In genomic region chr1:107572674-107573205, GRCh38 we compare ENCODE assay signal across 9 cellular contexts.
DNase-seq lines count a peak whose midpoint lies in the region; TF ChIP-seq lines count a peak whose summit lies in the region.
"Had no signal": no experiment of that assay in that cellular context is flagged by ENCODE, and none has a peak within 500 bp of the region (broad histone marks: within the 10 kb centered on the region; RNA-seq: fewer than 3 reads in every experiment).

No MANE protein-coding gene starts in this region.

- H3K27ac ChIP-seq in GM23248 (no peak overlapping the region), PC-9 (peak overlapping the region; percentile 33), skin epidermis (peak overlapping the region in 13 of 21 experiments; percentile 6 to 73 (median 64))

- no peaks in the 10 kb centered on the region for H3K9me2 ChIP-seq in GM23248 (ENCODE audit: insufficient read depth)
- no peaks in the 10 kb centered on the region for H3K9me2 ChIP-seq in PC-9 (ENCODE audit: insufficient read depth)

- H3K27me3 ChIP-seq in GM23248 (replicated peaks; ENCODE audit: insufficient read depth) = no peaks in the 10 kb centered on the region
- no peaks in the 10 kb centered on the region for H3K27me3 ChIP-seq in PC-9 (ENCODE audit: insufficient read depth, low read depth)

- no peak for TF ChIP-seq CTCF in PC-9 (conservative IDR thresholded peaks at IDR 0.05)
- no peak for TF ChIP-seq CTCF in fibroblast of mammary gland (conservative IDR thresholded peaks at IDR 0.05; ENCODE audit: control insufficient read depth, insufficient read depth, low read depth, low read length)
- no peak for TF ChIP-seq CTCF in CD14-positive monocyte (IDR thresholded peaks at IDR 0.05)

- DNase-seq in GM23248 (peak; percentile 96), PC-9 (peak in 1 of 2 experiments; percentile 88), fibroblast of mammary gland (ENCODE audit: low read depth) (peak; percentile 86), KBM-7 (no peak), CD14-positive monocyte (ENCODE audit: low spot score) (no peak)
- no peak for DNase-seq in T-helper 2 cell treated with Interferon-gamma antibody and Interleukin-4, amounts not matched to agents 5 μg/mL and 100 μg/mL, for 36 hours (ENCODE audit: low spot score)
- DNase-seq: effector CD8-positive, alpha-beta T cell; H9 had no signal

- no peak overlapping the region for H3K4me3 Mint-ChIP-seq in CD14-positive monocyte
- no peak overlapping the region for H3K4me3 Mint-ChIP-seq in T-helper 2 cell treated with Interferon-gamma antibody and Interleukin-4, amounts not matched to agents 5 μg/mL and 100 μg/mL, for 36 hours
- H3K4me3 Mint-ChIP-seq: H9 had no signal

- H2AFZ ChIP-seq in GM23248 (no peak overlapping the region), PC-9 (no peak overlapping the region)

- H3K4me2 ChIP-seq in GM23248 (ENCODE audit: unreplicated experiment) (peak overlapping the region; percentile 8), PC-9 (peak overlapping the region; percentile 35)

- no peaks in the 10 kb centered on the region for H3K36me3 ChIP-seq in GM23248 (ENCODE audit: low read depth)
- H3K36me3 ChIP-seq in PC-9 (ENCODE audit: low read depth) = no peaks in the 10 kb centered on the region

- H3K4me1 ChIP-seq in GM23248 (ENCODE audit: insufficient read depth) (peaks cover 9% of the 10 kb centered on the region), PC-9 (replicated peaks; ENCODE audit: insufficient read depth) (peaks cover 39% of the 10 kb centered on the region)

- CTCF ChIA-PET in PC-9 (lab: Charles Lee) = no interaction called here

- H3K4me3 ChIP-seq in GM23248 (0 out of 2 replicates have a peak overlapping the region, but pooled peaks have one; percentile 14), PC-9 (peak overlapping the region; percentile 2; the same call in 1 of the 2 replicates), fibroblast of mammary gland (ENCODE audit: control insufficient read depth, low read depth, low read length) (no peak overlapping the region), skin epidermis (no peak overlapping the region)

- H3F3A ChIP-seq in GM23248 (ENCODE audit: insufficient read depth) (peaks cover 9% of the 10 kb centered on the region; the same call in 1 of the 2 replicates), PC-9 (ENCODE audit: insufficient read depth, low read depth) (peaks cover 15% of the 10 kb centered on the region; the same call in 1 of the 2 replicates)

- no peaks in the 10 kb centered on the region for H3K9me3 ChIP-seq in GM23248 (ENCODE audit: low read depth)
- H3K9me3 ChIP-seq in PC-9 (ENCODE audit: insufficient read depth, low read depth) = no peaks in the 10 kb centered on the region; the same call in 1 of the 2 replicates

- peaks cover 38 to 41% of the 10 kb centered on the region in 2 donors for H3K36me3 Mint-ChIP-seq in CD14-positive monocyte
- no peaks in the 10 kb centered on the region for H3K36me3 Mint-ChIP-seq in T-helper 2 cell treated with Interferon-gamma antibody and Interleukin-4, amounts not matched to agents 5 μg/mL and 100 μg/mL, for 36 hours (ENCODE audit: low read depth)

- BruUV-seq in PC-9 (replicated peaks; lab: Mats Ljungman, UMichigan) = no TSS peak

- in situ Hi-C loops in GM23248 (cut with MboI) = no loop called here
- in situ Hi-C loops in KBM-7 (cut with MboI; ENCODE audit: low pct_unique_long_range_greater_than_20kb, low sequenced_read_pairs) = no loop called here

- POLR2A ChIA-PET in PC-9 (lab: Charles Lee; ENCODE audit: unreplicated experiment) = interaction anchor here (0.5 kb wide), 1 partner anchor 140 kb away, joined by 3 read pairs; no protein-coding TSS in a partner anchor

- H3K9me3 Mint-ChIP-seq in CD14-positive monocyte = peaks cover 0 to 6% (median 3%) of the 10 kb centered on the region in 7 donors
- no peaks in the 10 kb centered on the region for H3K9me3 Mint-ChIP-seq in T-helper 2 cell treated with Interferon-gamma antibody and Interleukin-4, amounts not matched to agents 5 μg/mL and 100 μg/mL, for 36 hours
- H3K9me3 Mint-ChIP-seq: H9 had no signal

- peaks cover 0 to 2% (median 0%) of the 10 kb centered on the region in 3 donors for H3K27me3 Mint-ChIP-seq in CD14-positive monocyte (ENCODE audit: low read depth in 3 of 3)
- no peaks in the 10 kb centered on the region for H3K27me3 Mint-ChIP-seq in T-helper 2 cell treated with Interferon-gamma antibody and Interleukin-4, amounts not matched to agents 5 μg/mL and 100 μg/mL, for 36 hours (ENCODE audit: low read depth)

- H3K79me2 ChIP-seq in GM23248 (ENCODE audit: insufficient read depth) = no peaks in the 10 kb centered on the region
- no peaks in the 10 kb centered on the region for H3K79me2 ChIP-seq in PC-9 (ENCODE audit: low read depth)

- H3K9ac ChIP-seq in GM23248 = no peak overlapping the region

- H3K27ac Mint-ChIP-seq in CD14-positive monocyte = peak overlapping the region in 2 of 7 donors; percentile 10 to 51
- H3K27ac Mint-ChIP-seq in T-helper 2 cell treated with Interferon-gamma antibody and Interleukin-4, amounts not matched to agents 5 μg/mL and 100 μg/mL, for 36 hours = no peak overlapping the region
- H3K27ac Mint-ChIP-seq: H9 had no signal

- H4K20me1 ChIP-seq in GM23248 (ENCODE audit: insufficient read depth) (no peaks in the 10 kb centered on the region), PC-9 (ENCODE audit: insufficient read depth) (no peaks in the 10 kb centered on the region)

- intact Hi-C loops in PC-9 (cut with micrococcal nuclease; ENCODE audit: unreplicated experiment) = no loop called here
- intact Hi-C loops in CD14-positive monocyte (cut with micrococcal nuclease) = no loop called here

- WGBS in GM23248 (ENCODE audit: low coverage in 1 of 2, low lambda C conversion rate in 2 of 2, missing lambda C conversion rate in 2 of 2), 2 experiments = 1 to 2% methylated on average over 3 of the region's 3 CpGs

- no peaks in the 10 kb centered on the region for H3K4me1 Mint-ChIP-seq in CD14-positive monocyte
- H3K4me1 Mint-ChIP-seq in T-helper 2 cell treated with Interferon-gamma antibody and Interleukin-4, amounts not matched to agents 5 μg/mL and 100 μg/mL, for 36 hours (ENCODE audit: low read depth) = no peaks in the 10 kb centered on the region
- H3K4me1 Mint-ChIP-seq: H9 had no signal

Comparison
In these comparisons a context has a peak if more than half of its experiments do, and no peak if none do; other contexts are left out.
1. DNase-seq: peak in GM23248 (single experiment) and fibroblast of mammary gland (single experiment); none in KBM-7 (single experiment), CD14-positive monocyte (single experiment) and T-helper 2 cell treated with Interferon-gamma antibody and Interleukin-4, amounts not matched to agents 5 μg/mL and 100 μg/mL, for 36 hours (single experiment).
2. H3K4me3 ChIP-seq: peak in GM23248 (single experiment) and PC-9 (single experiment); none in fibroblast of mammary gland (single experiment) and skin epidermis (0 of 7).